In genomic region chr19:2271516-2272103, GRCh38 we compare ENCODE assay signal across 8 cellular contexts. TPM values are rescaled to one million over a fixed set of nuclear protein-coding genes. Genes with fewer than 3 reads are reported as not detected.
A peak's percentile ranks its signal among the peaks of the same experiment; 100 is the strongest.
DNase-seq lines count a peak whose midpoint lies in the region; ATAC-seq and TF ChIP-seq lines count a peak whose summit lies in the region.

No MANE protein-coding gene starts in this region.

- no peak for ATAC-seq in Panc1
- no peak for ATAC-seq in GM21367 (IDR thresholded peaks at IDR 0.05; ENCODE audit: unreplicated experiment)
- no peak for ATAC-seq in GM21576 (IDR thresholded peaks at IDR 0.05; ENCODE audit: unreplicated experiment)
- no peak for ATAC-seq in HG02981 (IDR thresholded peaks at IDR 0.05; ENCODE audit: unreplicated experiment)

- no peak for TF ChIP-seq CTCF in Panc1 (IDR thresholded peaks at IDR 0.05)

- H3K4me3 ChIP-seq in Panc1 (ENCODE audit: low read depth in 2 of 2, low read length in 2 of 2), result peak overlapping the region; percentile 71 to 89
- H3K4me3 ChIP-seq in muscle layer of duodenum (ENCODE audit: low read depth in 1 of 2, low read length in 2 of 2), result peak overlapping the region; percentile 70 to 99

- TSS peak; percentile 53 for BruUV-seq in Panc1 (replicated peaks; lab: Mats Ljungman, UMichigan)

- H3K36me3 ChIP-seq in Panc1 (ENCODE audit: control insufficient read depth, insufficient read depth, low read length) (peaks cover 7% of the 10 kb centered on the region; the same call in 1 of the 2 replicates), muscle layer of duodenum (ENCODE audit: control insufficient read depth in 1 of 2, insufficient read depth in 2 of 2, low read length in 2 of 2) (peaks cover 0 to 24% of the 10 kb centered on the region in 2 donors)

- CTCF ChIA-PET in Panc1 (lab: Charles Lee), result no interaction called here

- no peaks in the 10 kb centered on the region for H3K9me3 ChIP-seq in Panc1 (ENCODE audit: control insufficient read depth, insufficient read depth, low read depth, low read length)
- H3K9me3 ChIP-seq in muscle layer of duodenum (ENCODE audit: control insufficient read depth in 1 of 2, low read length in 2 of 2), result no peaks in the 10 kb centered on the region

- POLR2A ChIA-PET in Panc1 (lab: Charles Lee), result no interaction called here

- in situ Hi-C loops in Panc1 (cut with HindIII; ENCODE audit: low pct_unique_long_range_greater_than_20kb, low sequenced_read_pairs), result no loop called here

- DNase-seq in GM04503 (ENCODE audit: low read depth), result peak; percentile 48
- DNase-seq in Panc1 (ENCODE audit: low read depth, low spot score), result no peak
- DNase-seq in SK-N-DZ (ENCODE audit: low spot score), result no peak

- peaks cover 13% of the 10 kb centered on the region for H3K4me1 ChIP-seq in Panc1 (ENCODE audit: control insufficient read depth, insufficient read depth, low read length)
- peaks cover 9 to 58% of the 10 kb centered on the region in 2 donors for H3K4me1 ChIP-seq in muscle layer of duodenum (ENCODE audit: control insufficient read depth in 1 of 2, insufficient read depth in 2 of 2, low read length in 2 of 2)

- intact Hi-C loops in Panc1 (cut with micrococcal nuclease; ENCODE audit: unreplicated experiment), result loop anchor here (2.0 kb wide), 1 partner anchor 35 kb away; the partner anchor contains the start of genes PLEKHJ1 and SF3A2

- peak overlapping the region; percentile 74 for H3K27ac ChIP-seq in Panc1 (ENCODE audit: low read length)
- H3K27ac ChIP-seq in cingulate gyrus (ENCODE audit: low read depth, low read length), result peak overlapping the region; percentile 81
- peak overlapping the region; percentile 87 for H3K27ac ChIP-seq in muscle layer of duodenum (ENCODE audit: low read length)

- H3K27me3 ChIP-seq in Panc1 (ENCODE audit: control insufficient read depth, insufficient read depth, low read length) (no peaks in the 10 kb centered on the region), muscle layer of duodenum (ENCODE audit: low read depth, low read length) (no peaks in the 10 kb centered on the region)

RNA-seq across cellular contexts. Expression of gene PEAK3, which starts 10.4 kb away (rescaled TPM):
- not detected for total RNA-seq in Panc1 (2021; ENCODE audit: unreplicated experiment)
- polyA plus RNA-seq in Panc1 (2012; ENCODE audit: insufficient read length), result 0.15 TPM
- polyA plus RNA-seq in SK-N-DZ (2014; cell fraction: cytosol; rRNA removed), result not detected in 2 replicates
- polyA plus RNA-seq in SK-N-DZ (2014; cell fraction: nucleus; rRNA removed), result not detected in 2 replicates

RNA-seq across cellular contexts. Expression of gene JSRP1, which starts 15.4 kb away (rescaled TPM):
- 0.51 TPM for total RNA-seq in Panc1 (2021; ENCODE audit: unreplicated experiment)
- polyA plus RNA-seq in Panc1 (2012; ENCODE audit: insufficient read length), result 0.27 TPM
- polyA plus RNA-seq in SK-N-DZ (2014; cell fraction: cytosol; rRNA removed), result 8.7 and 19.3 TPM in 2 replicates
- 9.6 and 14.3 TPM in 2 replicates for polyA plus RNA-seq in SK-N-DZ (2014; cell fraction: nucleus; rRNA removed)

RNA-seq across cellular contexts. Expression of gene AMH, which starts 22.5 kb away (rescaled TPM):
- 21.9 TPM for total RNA-seq in Panc1 (2021; ENCODE audit: unreplicated experiment)
- 10.3 TPM for polyA plus RNA-seq in Panc1 (2012; ENCODE audit: insufficient read length)
- 11.5 and 13.5 TPM in 2 replicates for polyA plus RNA-seq in SK-N-DZ (2014; cell fraction: cytosol; rRNA removed)
- polyA plus RNA-seq in SK-N-DZ (2014; cell fraction: nucleus; rRNA removed), result 285 and 416 TPM in 2 replicates

RNA-seq across cellular contexts. Expression of gene SF3A2, which starts 35.0 kb away (rescaled TPM):
- 103 TPM for total RNA-seq in Panc1 (2021; ENCODE audit: unreplicated experiment)
- polyA plus RNA-seq in Panc1 (2012; ENCODE audit: insufficient read length), result 129 TPM
- 29.1 and 36.1 TPM in 2 replicates for polyA plus RNA-seq in SK-N-DZ (2014; cell fraction: cytosol; rRNA removed)
- 112 and 117 TPM in 2 replicates for polyA plus RNA-seq in SK-N-DZ (2014; cell fraction: nucleus; rRNA removed)

RNA-seq across cellular contexts. Expression of gene PLEKHJ1, which starts 35.5 kb away (rescaled TPM):
- total RNA-seq in Panc1 (2021; ENCODE audit: unreplicated experiment), result 78.6 TPM
- polyA plus RNA-seq in Panc1 (2012; ENCODE audit: insufficient read length), result 74.7 TPM
- 149 TPM in 2 replicates for polyA plus RNA-seq in SK-N-DZ (2014; cell fraction: cytosol; rRNA removed)
- polyA plus RNA-seq in SK-N-DZ (2014; cell fraction: nucleus; rRNA removed), result 161 and 205 TPM in 2 replicates
